31 cellular contexts compared by ENCODE assay signal in genomic region chrX:86421771-86422170, GRCh38.
A peak's percentile ranks its signal among the peaks of the same experiment; 100 is the strongest.
DNase-seq lines count a peak whose midpoint lies in the region; ATAC-seq, FAIRE-seq and TF ChIP-seq lines count a peak whose summit lies in the region.
"Had no signal": no experiment of that assay in that cellular context is flagged by ENCODE, and none has a peak within 500 bp of the region (broad histone marks: within the 10 kb centered on the region; RNA-seq: fewer than 3 reads in every experiment).

No MANE protein-coding gene starts in this region.

- BruUV-seq in PC-3 (replicated peaks; lab: Mats Ljungman, UMichigan) (no TSS peak), endothelial cell of umbilical vein (replicated peaks; lab: Mats Ljungman, UMichigan) (no TSS peak)

- dilution Hi-C loops in endothelial cell of umbilical vein (cut with MboI; ENCODE audit: extremely low pct_ligation_motif_present, low sequenced_read_pairs) = no loop called here

- DNase-seq in PC-3 = no peak
- DNase-seq in endothelial cell of umbilical vein (ENCODE audit: low read depth, low spot score) = peak; percentile 62
- DNase-seq in frontal cortex (ENCODE audit: low spot score in 2 of 2) = no peak
- DNase-seq in heart right ventricle = no peak
- DNase-seq: 8988T; ACHN; AML-193; BE2C; C1 segment of cervical spinal cord; Caco-2; Calu3; CD4-positive, alpha-beta memory T cell; CD4-positive, alpha-beta T cell; CD4-positive, CD25-positive, alpha-beta regulatory T cell; CD8-positive, alpha-beta memory T cell; CD8-positive, alpha-beta T cell; COR-L47; DMS 273 treated with DMSO at 0.1 percent for 48 hours; DMS153; DMS53; DMS79; DMS79 treated with DMSO at 0.1 percent for 48 hours; DND-41; EL had no signal

- H3K27me3 ChIP-seq in PC-3 (ENCODE audit: low read length) (no peaks in the 10 kb centered on the region), endothelial cell of umbilical vein (ENCODE audit: control insufficient read depth in 2 of 2, insufficient read depth in 2 of 2, low read length in 2 of 2) (no peaks in the 10 kb centered on the region), heart right ventricle (peaks cover 0 to 4% (median 0%) of the 10 kb centered on the region in 7 donors)
- H3K27me3 ChIP-seq: BE2C had no signal

- ATAC-seq in PC-3 = peak; percentile 27
- ATAC-seq in heart right ventricle = no peak
- ATAC-seq: A549; CD8-positive, alpha-beta T cell had no signal

- no peak for TF ChIP-seq POLR2A in endothelial cell of umbilical vein (IDR thresholded peaks at IDR 0.05; ENCODE audit: low read depth, low read length)

- no peak overlapping the region for H3K9ac ChIP-seq in PC-3 (ENCODE audit: low read length)
- H3K9ac ChIP-seq in endothelial cell of umbilical vein (replicated peaks; ENCODE audit: extremely low read depth, insufficient read depth, low read length) = no peak overlapping the region
- H3K9ac ChIP-seq: BLaER1; BLaER1 treated with 17β-estradiol and CSF1 and Interleukin-3, amounts not matched to agents 10 nM and 100 nM had no signal

- H3K4me2 ChIP-seq in PC-3 (ENCODE audit: low read length) (no peak overlapping the region), endothelial cell of umbilical vein (ENCODE audit: insufficient read depth, low read length) (no peak overlapping the region)
- H3K4me2 ChIP-seq: A549; BLaER1; BLaER1 treated with 17β-estradiol and CSF1 and Interleukin-3, amounts not matched to agents 10 nM and 100 nM had no signal

- intact Hi-C loops in PC-3 (cut with micrococcal nuclease) = no loop called here
- intact Hi-C loops in endothelial cell of umbilical vein (cut with micrococcal nuclease) = no loop called here
- intact Hi-C loops in heart right ventricle (cut with DNase I) = no loop called here

- H3K36me3 ChIP-seq in PC-3 (ENCODE audit: low read depth, low read length) (no peaks in the 10 kb centered on the region), endothelial cell of umbilical vein (ENCODE audit: control insufficient read depth in 2 of 2, extremely low read depth in 1 of 2, insufficient read depth in 2 of 2, low read length in 2 of 2) (no peaks in the 10 kb centered on the region), heart right ventricle (no peaks in the 10 kb centered on the region)
- H3K36me3 ChIP-seq: BE2C; BLaER1; BLaER1 treated with 17β-estradiol and CSF1 and Interleukin-3, amounts not matched to agents 10 nM and 100 nM had no signal

- H3K9me2 ChIP-seq in PC-3 (replicated peaks; ENCODE audit: low read length) = no peaks in the 10 kb centered on the region

- H3K79me2 ChIP-seq in PC-3 (ENCODE audit: low read length) (no peaks in the 10 kb centered on the region), endothelial cell of umbilical vein (ENCODE audit: control insufficient read depth, insufficient read depth, low read length) (no peaks in the 10 kb centered on the region)

- no peak overlapping the region for H3K27ac ChIP-seq in PC-3 (ENCODE audit: low read length)
- no peak overlapping the region for H3K27ac ChIP-seq in endothelial cell of umbilical vein (ENCODE audit: insufficient read depth, low read depth, low read length)
- H3K27ac ChIP-seq in heart right ventricle = no peak overlapping the region
- H3K27ac ChIP-seq: 22Rv1; A549; BLaER1; BLaER1 treated with 17β-estradiol and CSF1 and Interleukin-3, amounts not matched to agents 10 nM and 100 nM; C4-2B had no signal

- H3K9me1 ChIP-seq in endothelial cell of umbilical vein (replicated peaks; ENCODE audit: control insufficient read depth, extremely low read depth, insufficient read depth, low read length) = no peaks in the 10 kb centered on the region

- H2AFZ ChIP-seq in PC-3 (ENCODE audit: low read length) (no peak overlapping the region), endothelial cell of umbilical vein (ENCODE audit: low read depth, low read length) (no peak overlapping the region)

- CTCF ChIA-PET in PC-3 (lab: Charles Lee) = no interaction called here
- CTCF ChIA-PET in endothelial cell of umbilical vein (lab: Charles Lee) = no interaction called here

- 76 to 78% methylated on average over 1 of the region's 1 CpG for WGBS in heart right ventricle, 2 donors

- TF ChIP-seq CTCF in PC-3 (conservative IDR thresholded peaks at IDR 0.05; ENCODE audit: low read depth, low read length) (no peak), endothelial cell of umbilical vein (IDR thresholded peaks at IDR 0.05; ENCODE audit: extremely low read depth in 1 of 2, insufficient read depth in 1 of 2, low read depth in 1 of 2, low read length in 2 of 2) (no peak), heart right ventricle (IDR thresholded peaks at IDR 0.05) (no peak)

- POLR2A ChIA-PET in PC-3 (lab: Charles Lee; ENCODE audit: unreplicated experiment) (no interaction called here), endothelial cell of umbilical vein (lab: Charles Lee) (no interaction called here)

- H3K9me3 ChIP-seq in PC-3 (ENCODE audit: low read length) (no peaks in the 10 kb centered on the region), endothelial cell of umbilical vein (replicated peaks; ENCODE audit: control insufficient read depth, insufficient read depth, low read length) (no peaks in the 10 kb centered on the region), heart right ventricle (peaks cover 0 to 4% (median 0%) of the 10 kb centered on the region in 11 donors)
- H3K9me3 ChIP-seq: A549, BE2C, Caco-2 had no signal

- no peaks in the 10 kb centered on the region for H4K20me1 ChIP-seq in PC-3 (ENCODE audit: low read length)
- H4K20me1 ChIP-seq in endothelial cell of umbilical vein (replicated peaks; ENCODE audit: control insufficient read depth, extremely low read depth, insufficient read depth, low read length) = no peaks in the 10 kb centered on the region
- H4K20me1 ChIP-seq: BLaER1; BLaER1 treated with 17β-estradiol and CSF1 and Interleukin-3, amounts not matched to agents 10 nM and 100 nM had no signal

- H3K4me1 ChIP-seq in PC-3 (ENCODE audit: insufficient read depth, low read length) (no peaks in the 10 kb centered on the region), endothelial cell of umbilical vein (ENCODE audit: control insufficient read depth, extremely low read depth, insufficient read depth, low read length) (no peaks in the 10 kb centered on the region), heart right ventricle (no peaks in the 10 kb centered on the region)
- H3K4me1 ChIP-seq: A549; BE2C; BLaER1; BLaER1 treated with 17β-estradiol and CSF1 and Interleukin-3, amounts not matched to agents 10 nM and 100 nM; Caco-2 had no signal

- no peaks in the 10 kb centered on the region for H3F3A ChIP-seq in PC-3 (ENCODE audit: low read length, unreplicated experiment)

- FAIRE-seq in endothelial cell of umbilical vein (lab: Jason Lieb, UNC) = no peak
- FAIRE-seq in frontal cortex (lab: Jason Lieb, UNC) = no peak
- FAIRE-seq: A204.1, A549, D721Med had no signal

- H3K4me3 ChIP-seq in PC-3 (ENCODE audit: low read length) (no peak overlapping the region), endothelial cell of umbilical vein (replicated peaks in 1 of 3; ENCODE audit: insufficient read depth in 1 of 3, low read depth in 1 of 3, low read length in 3 of 3) (no peak overlapping the region), heart right ventricle (no peak overlapping the region)
- H3K4me3 ChIP-seq: A549; BLaER1; BLaER1 treated with 17β-estradiol and CSF1 and Interleukin-3, amounts not matched to agents 10 nM and 100 nM had no signal

TF ChIP-seq in endothelial cell of umbilical vein, 7 proteins besides CTCF, POLR2A, EP300 and RAD21:
- TF ChIP-seq EZH2 (IDR thresholded peaks at IDR 0.05; ENCODE audit: borderline replicate concordance, low read depth, low read length, severe bottlenecking) (no peak), GATA2 (IDR thresholded peaks at IDR 0.05; ENCODE audit: insufficient read depth, insufficient read length, low read depth, low read length) (no peak), JUN (IDR thresholded peaks at IDR 0.05; ENCODE audit: borderline replicate concordance, insufficient read depth, insufficient read length, low read depth) (no peak)
